ENCODE assay signal across 8 cellular contexts in genomic region chrX:106726485-106727437, GRCh38. TPM values are rescaled to one million over a fixed set of nuclear protein-coding genes. Genes with fewer than 3 reads are reported as not detected.
DNase-seq lines count a peak whose midpoint lies in the region; ATAC-seq and TF ChIP-seq lines count a peak whose summit lies in the region.

A gene with protein sequence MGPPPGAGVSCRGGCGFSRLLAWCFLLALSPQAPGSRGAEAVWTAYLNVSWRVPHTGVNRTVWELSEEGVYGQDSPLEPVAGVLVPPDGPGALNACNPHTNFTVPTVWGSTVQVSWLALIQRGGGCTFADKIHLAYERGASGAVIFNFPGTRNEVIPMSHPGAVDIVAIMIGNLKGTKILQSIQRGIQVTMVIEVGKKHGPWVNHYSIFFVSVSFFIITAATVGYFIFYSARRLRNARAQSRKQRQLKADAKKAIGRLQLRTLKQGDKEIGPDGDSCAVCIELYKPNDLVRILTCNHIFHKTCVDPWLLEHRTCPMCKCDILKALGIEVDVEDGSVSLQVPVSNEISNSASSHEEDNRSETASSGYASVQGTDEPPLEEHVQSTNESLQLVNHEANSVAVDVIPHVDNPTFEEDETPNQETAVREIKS (plus strand): TSS chrX:106726701. CDS start chrX:106726914, 213 bp downstream.

- peaks cover 28% of the 10 kb centered on the region for H3K27me3 Mint-ChIP-seq in T-helper 17 cell

- H3K27ac Mint-ChIP-seq in T-helper 17 cell, result no peak within 1 kb of the TSS

- H3K27ac ChIP-seq in urinary bladder (ENCODE audit: low read depth), result no peak within 1 kb of the TSS

- peak within 1 kb of the TSS; percentile 85 for H3K4me3 Mint-ChIP-seq in T-helper 17 cell

- H3K4me1 Mint-ChIP-seq in T-helper 17 cell, result peaks cover 8% of the 10 kb centered on the region

- TF ChIP-seq CTCF in AG10803 (conservative IDR thresholded peaks at IDR 0.05; ENCODE audit: low read length), result no peak
- TF ChIP-seq CTCF in epithelial cell of proximal tubule (conservative IDR thresholded peaks at IDR 0.05; ENCODE audit: low read depth, low read length), result no peak

- H3K4me1 ChIP-seq in mucosa of stomach (ENCODE audit: control insufficient read depth, insufficient read depth, low read length), result no peaks in the 10 kb centered on the region
- no peaks in the 10 kb centered on the region for H3K4me1 ChIP-seq in urinary bladder (ENCODE audit: insufficient read depth)

- DNase-seq in AG10803 (ENCODE audit: low read depth) (peak; percentile 15), HPDE6-E6E7 (ENCODE audit: extremely low spot score) (peak; percentile 51), T-helper 17 cell (no peak), epithelial cell of proximal tubule (ENCODE audit: low read depth) (no peak), GF-D8 (lab: John Stamatoyannopoulos, UW) (no peak), CD1c-positive myeloid dendritic cell (ENCODE audit: extremely low spot score) (no peak)

- peaks cover 5% of the 10 kb centered on the region for H3K36me3 Mint-ChIP-seq in T-helper 17 cell (ENCODE audit: low read depth)

- H3K9me3 ChIP-seq in T-helper 17 cell (ENCODE audit: control insufficient read depth, low read length, poor library complexity, severe bottlenecking), result no peaks in the 10 kb centered on the region
- no peaks in the 10 kb centered on the region for H3K9me3 ChIP-seq in mucosa of stomach (ENCODE audit: control insufficient read depth, low read length)

- ATAC-seq in T-helper 17 cell, result peak; percentile 78

- 1% methylated on average over 79 of the region's 79 CpGs for WGBS in urinary bladder

- H3K36me3 ChIP-seq in mucosa of stomach (ENCODE audit: control insufficient read depth, insufficient read depth, low read length) (no peaks in the 10 kb centered on the region), urinary bladder (ENCODE audit: insufficient read depth) (no peaks in the 10 kb centered on the region)

- peak within 1 kb of the TSS; percentile 65 for H3K4me3 ChIP-seq in AG10803 (ENCODE audit: low read length)
- peak within 1 kb of the TSS; percentile 81 for H3K4me3 ChIP-seq in epithelial cell of proximal tubule (ENCODE audit: low read depth, low read length)
- H3K4me3 ChIP-seq in mucosa of stomach (ENCODE audit: low read length), result peak within 1 kb of the TSS; percentile 19
- peak within 1 kb of the TSS; percentile 46 for H3K4me3 ChIP-seq in urinary bladder (ENCODE audit: low read depth, low read length)

- H3K9ac ChIP-seq in mucosa of stomach (ENCODE audit: low read length), result peak within 1 kb of the TSS; percentile 68

- no peaks in the 10 kb centered on the region for H3K27me3 ChIP-seq in mucosa of stomach (ENCODE audit: control insufficient read depth, insufficient read depth, low read length)

RNA-seq across cellular contexts. Expression of the gene that starts here (rescaled TPM):
- total RNA-seq in T-helper 17 cell (not detected), epithelial cell of proximal tubule (0.36 and 1.2 TPM in 2 replicates), urinary bladder (13.7 TPM)
- polyA plus RNA-seq in urinary bladder, result 5.6 TPM

Comparison
In these comparisons a context has a peak if more than half of its experiments do, and no peak if none do; other contexts are left out.
1. Peak in ATAC-seq in T-helper 17 cell; RNA of the gene not detected or under 1 TPM.
2. DNase-seq: peak in AG10803 (single experiment) and HPDE6-E6E7 (single experiment); none in T-helper 17 cell (0 of 3), epithelial cell of proximal tubule (single experiment), GF-D8 (single experiment) and CD1c-positive myeloid dendritic cell (single experiment).
3. H3K4me3 ChIP-seq: peak in every context shown above with its lines; median percentile 81 in epithelial cell of proximal tubule; 65 in AG10803; 46 in urinary bladder; 19 in mucosa of stomach.